Comparison of ENCODE assay signal across 39 cellular contexts in genomic region chr2:183153967-183154366, GRCh38. TPM values are rescaled to one million over a fixed set of nuclear protein-coding genes. Genes with fewer than 3 reads are reported as not detected.
"Had no signal": no experiment of that assay in that cellular context is flagged by ENCODE, and none has a peak within 500 bp of the region (broad histone marks: within the 10 kb centered on the region; RNA-seq: fewer than 3 reads in every experiment).

No MANE protein-coding gene starts in this region.

- H3K27ac ChIP-seq: adrenal gland, ascending aorta, body of pancreas, brain microvascular endothelial cell, breast epithelium, cardiac muscle cell had no signal

- DNase-seq: activated effector memory CD4-positive, alpha-beta T cell treated with anti-CD3 and anti-CD28 coated beads, Interleukin-2, amount 50 U/mL, for 16 hours; activated effector memory CD4-positive, alpha-beta T cell treated with Interleukin-2 at 50 U/mL for 16 hours; activated gamma-delta T cell; activated gamma-delta T cell treated with Interleukin-2 at 50 U/mL for 16 hours; activated naive CD4-positive, alpha-beta T cell; activated naive CD4-positive, alpha-beta T cell treated with anti-CD3 and anti-CD28 coated beads for 36 hours; activated naive CD4-positive, alpha-beta T cell treated with anti-CD3 and anti-CD28 coated beads, Interleukin-2, amount 10 ng/mL, durations not matched to agents 7 days and 5 days; activated naive CD4-positive, alpha-beta T cell treated with anti-CD3 and anti-CD28 coated beads, Interleukin-2, amount 50 U/mL, for 16 hours; activated naive CD4-positive, alpha-beta T cell treated with Interleukin-2 at 50 U/mL for 16 hours; activated naive CD8-positive, alpha-beta T cell treated with anti-CD3 and anti-CD28 coated beads for 36 hours; activated naive CD8-positive, alpha-beta T cell treated with anti-CD3 and anti-CD28 coated beads, Interleukin-2, amount 10 ng/mL, durations not matched to agents 7 days and 5 days; activated naive CD8-positive, alpha-beta T cell treated with anti-CD3 and anti-CD28 coated beads, Interleukin-2, amount 50 U/mL, for 24 hours; activated T-cell treated with anti-CD3 and anti-CD28 coated beads, Interleukin-2, amount 50 U/mL, for 4 hours; activated T-cell treated with anti-CD3 and anti-CD28 coated beads, Interleukin-2, amount 50 U/mL, for 48 hours; activated T-cell treated with anti-CD3 and anti-CD28 coated beads, Interleukin-2, amount 50 U/mL, for 72 hours; adrenal gland; amniotic stem cell; amygdala; anterior cingulate cortex; aorta; body of pancreas; brain microvascular endothelial cell; caudate nucleus; central memory CD4-positive, alpha-beta T cell; cerebellar nuclear complex had no signal

- H3K9me3 ChIP-seq: adrenal gland, ascending aorta, body of pancreas, breast epithelium had no signal

- FAIRE-seq: astrocyte, bronchial epithelial cell, colon had no signal

- H3K4me1 ChIP-seq: adrenal gland, ascending aorta, body of pancreas, breast epithelium had no signal

- H3K36me3 ChIP-seq: adrenal gland, brain microvascular endothelial cell, breast epithelium, cardiac muscle cell had no signal

- H3K4me3 ChIP-seq: adrenal gland, ascending aorta, body of pancreas, breast epithelium, cardiac muscle cell had no signal

- ATAC-seq: activated naive CD4-positive, alpha-beta T cell treated with anti-CD3 and anti-CD28 coated beads, Interleukin-2, amount 50 U/mL, for 72 hours; activated naive CD8-positive, alpha-beta T cell treated with anti-CD3 and anti-CD28 coated beads, Interleukin-2, amount 50 U/mL, for 24 hours; activated T-cell treated with anti-CD3 and anti-CD28 coated beads, Interleukin-2, amount 50 U/mL, for 4 hours; activated T-cell treated with anti-CD3 and anti-CD28 coated beads, Interleukin-2, amount 50 U/mL, for 72 hours; activated T-helper 17 cell treated with anti-CD3 and anti-CD28 coated beads, Interleukin-2, amount 50 U/mL, for 72 hours; body of pancreas had no signal

- H3K27me3 ChIP-seq: adrenal gland, ascending aorta, body of pancreas, brain microvascular endothelial cell, breast epithelium, cardiac muscle cell had no signal

- H3K4me1 Mint-ChIP-seq: activated naive CD4-positive, alpha-beta T cell treated with anti-CD3 and anti-CD28 coated beads, Interleukin-2, amount 10 ng/mL, durations not matched to agents 7 days and 5 days; activated naive CD4-positive, alpha-beta T cell treated with anti-CD3 and anti-CD28 coated beads, Interleukin-2, amount 50 U/mL, for 24 hours; activated naive CD8-positive, alpha-beta T cell treated with anti-CD3 and anti-CD28 coated beads, Interleukin-2, amount 10 ng/mL, durations not matched to agents 7 days and 5 days; activated naive CD8-positive, alpha-beta T cell treated with anti-CD3 and anti-CD28 coated beads, Interleukin-2, amount 50 U/mL, for 24 hours; central memory CD8-positive, alpha-beta T cell had no signal

- H3K9me3 Mint-ChIP-seq: activated naive CD4-positive, alpha-beta T cell treated with anti-CD3 and anti-CD28 coated beads for 36 hours; activated naive CD4-positive, alpha-beta T cell treated with anti-CD3 and anti-CD28 coated beads, Interleukin-2, amount 10 ng/mL, durations not matched to agents 7 days and 5 days; activated naive CD4-positive, alpha-beta T cell treated with anti-CD3 and anti-CD28 coated beads, Interleukin-2, amount 50 U/mL, for 24 hours; activated naive CD4-positive, alpha-beta T cell treated with anti-CD3 and anti-CD28 coated beads, Interleukin-2, amount 50 U/mL, for 72 hours; activated naive CD8-positive, alpha-beta T cell treated with anti-CD3 and anti-CD28 coated beads for 36 hours; activated naive CD8-positive, alpha-beta T cell treated with anti-CD3 and anti-CD28 coated beads, Interleukin-2, amount 50 U/mL, for 24 hours; activated T-cell treated with anti-CD3 and anti-CD28 coated beads, Interleukin-2, amount 50 U/mL, for 4 hours; activated T-helper 1 cell treated with anti-CD3 and anti-CD28 coated beads, Interleukin-12 subunit alpha, Interleukin-12 subunit beta, Interleukin-2, Interleukin-4 antibody, amounts not matched to agents 30 ng/mL and 10 ng/mL and 1 ng/mL, durations not matched to agents 14 hours and 24 hours and 36 hours; activated T-helper 17 cell treated with anti-CD3 and anti-CD28 coated beads, Interleukin-2, amount 50 U/mL, for 72 hours; activated T-helper 2 cell treated with anti-CD3 and anti-CD28 coated beads, Interferon-gamma antibody, Interleukin-2, Interleukin-4, amounts not matched to agents 10 μg/mL and 5 μg/mL and 100 μg/mL, durations not matched to agents 14 hours and 24 hours and 36 hours; central memory CD8-positive, alpha-beta T cell had no signal

- H3K4me3 Mint-ChIP-seq: activated naive CD4-positive, alpha-beta T cell treated with anti-CD3 and anti-CD28 coated beads for 36 hours; activated naive CD4-positive, alpha-beta T cell treated with anti-CD3 and anti-CD28 coated beads, Interleukin-2, amount 10 ng/mL, durations not matched to agents 7 days and 5 days; activated naive CD4-positive, alpha-beta T cell treated with anti-CD3 and anti-CD28 coated beads, Interleukin-2, amount 50 U/mL, for 24 hours; activated naive CD8-positive, alpha-beta T cell; activated naive CD8-positive, alpha-beta T cell treated with anti-CD3 and anti-CD28 coated beads for 36 hours; activated naive CD8-positive, alpha-beta T cell treated with anti-CD3 and anti-CD28 coated beads, Interleukin-2, amount 10 ng/mL, durations not matched to agents 7 days and 5 days; activated naive CD8-positive, alpha-beta T cell treated with anti-CD3 and anti-CD28 coated beads, Interleukin-2, amount 50 U/mL, for 24 hours; activated T-cell treated with anti-CD3 and anti-CD28 coated beads, Interleukin-2, amount 50 U/mL, for 4 hours; activated T-cell treated with anti-CD3 and anti-CD28 coated beads, Interleukin-2, amount 50 U/mL, for 72 hours; activated T-helper 1 cell treated with anti-CD3 and anti-CD28 coated beads, Interleukin-12 subunit alpha, Interleukin-12 subunit beta, Interleukin-2, Interleukin-4 antibody, amounts not matched to agents 30 ng/mL and 10 ng/mL and 1 ng/mL, durations not matched to agents 14 hours and 24 hours and 36 hours; activated T-helper 17 cell treated with anti-CD3 and anti-CD28 coated beads, Interleukin-2, amount 50 U/mL, for 72 hours; brain; central memory CD8-positive, alpha-beta T cell had no signal

- H3K27ac Mint-ChIP-seq: activated naive CD4-positive, alpha-beta T cell treated with anti-CD3 and anti-CD28 coated beads for 36 hours; activated naive CD4-positive, alpha-beta T cell treated with anti-CD3 and anti-CD28 coated beads, Interleukin-2, amount 10 ng/mL, durations not matched to agents 7 days and 5 days; activated naive CD4-positive, alpha-beta T cell treated with anti-CD3 and anti-CD28 coated beads, Interleukin-2, amount 50 U/mL, for 24 hours; activated naive CD4-positive, alpha-beta T cell treated with anti-CD3 and anti-CD28 coated beads, Interleukin-2, amount 50 U/mL, for 72 hours; activated naive CD8-positive, alpha-beta T cell; activated naive CD8-positive, alpha-beta T cell treated with anti-CD3 and anti-CD28 coated beads for 36 hours; activated naive CD8-positive, alpha-beta T cell treated with anti-CD3 and anti-CD28 coated beads, Interleukin-2, amount 10 ng/mL, durations not matched to agents 7 days and 5 days; activated naive CD8-positive, alpha-beta T cell treated with anti-CD3 and anti-CD28 coated beads, Interleukin-2, amount 50 U/mL, for 24 hours; activated T-cell treated with anti-CD3 and anti-CD28 coated beads, Interleukin-2, amount 50 U/mL, for 72 hours; activated T-helper 1 cell treated with anti-CD3 and anti-CD28 coated beads, Interleukin-12 subunit alpha, Interleukin-12 subunit beta, Interleukin-2, Interleukin-4 antibody, amounts not matched to agents 30 ng/mL and 10 ng/mL and 1 ng/mL, durations not matched to agents 14 hours and 24 hours and 36 hours; activated T-helper 17 cell treated with anti-CD3 and anti-CD28 coated beads, Interleukin-2, amount 50 U/mL, for 72 hours; activated T-helper 2 cell treated with anti-CD3 and anti-CD28 coated beads, Interferon-gamma antibody, Interleukin-2, Interleukin-4, amounts not matched to agents 10 μg/mL and 5 μg/mL and 100 μg/mL, durations not matched to agents 14 hours and 24 hours and 36 hours; brain had no signal

- H3K27me3 Mint-ChIP-seq: activated naive CD4-positive, alpha-beta T cell treated with anti-CD3 and anti-CD28 coated beads, Interleukin-2, amount 10 ng/mL, durations not matched to agents 7 days and 5 days; activated naive CD4-positive, alpha-beta T cell treated with anti-CD3 and anti-CD28 coated beads, Interleukin-2, amount 50 U/mL, for 24 hours; activated naive CD8-positive, alpha-beta T cell; activated naive CD8-positive, alpha-beta T cell treated with anti-CD3 and anti-CD28 coated beads for 36 hours; activated naive CD8-positive, alpha-beta T cell treated with anti-CD3 and anti-CD28 coated beads, Interleukin-2, amount 10 ng/mL, durations not matched to agents 7 days and 5 days; activated naive CD8-positive, alpha-beta T cell treated with anti-CD3 and anti-CD28 coated beads, Interleukin-2, amount 50 U/mL, for 24 hours; activated T-helper 17 cell treated with anti-CD3 and anti-CD28 coated beads, Interleukin-2, amount 50 U/mL, for 72 hours; brain; central memory CD8-positive, alpha-beta T cell had no signal

RNA-seq across cellular contexts. Expression of gene NUP35, which starts 29.7 kb away (rescaled TPM):
- total RNA-seq: ascending aorta had no signal
